ENCODE assay signal across 20 cellular contexts in genomic region chr4:85672116-85672515, GRCh38.
DNase-seq lines count a peak whose midpoint lies in the region; ATAC-seq and TF ChIP-seq lines count a peak whose summit lies in the region.
"Had no signal": no experiment of that assay in that cellular context is flagged by ENCODE, and none has a peak within 500 bp of the region (broad histone marks: within the 10 kb centered on the region; RNA-seq: fewer than 3 reads in every experiment).

No MANE protein-coding gene starts in this region.

- no peak overlapping the region for H3K27ac Mint-ChIP-seq in activated T-cell treated with anti-CD3 and anti-CD28 coated beads, Interleukin-2, amount 50 U/mL, for 24 hours
- H3K27ac Mint-ChIP-seq: activated naive CD4-positive, alpha-beta T cell treated with anti-CD3 and anti-CD28 coated beads, Interleukin-2, amount 50 U/mL, for 72 hours; dendritic cell treated with granulocyte-macrophage colony-stimulating factor and Interleukin-4, amounts not matched to agents 40 ng/mL and 50 ng/mL, for 4 days had no signal

- DNase-seq in AG10803 (ENCODE audit: low read depth) (peak; percentile 73), GM23248 (peak; percentile 5), adipocyte (ENCODE audit: low read depth) (peak; percentile 23), mesenchymal stem cell (no peak)
- no peak for DNase-seq in activated T-cell treated with anti-CD3 and anti-CD28 coated beads, Interleukin-2, amount 50 U/mL, for 24 hours
- DNase-seq: activated T-cell treated with anti-CD3 and anti-CD28 coated beads, Interleukin-2, amount 50 U/mL, for 1 hour; islet precursor cell; KG1; NCI-H1105 treated with DMSO at 0.1 percent for 48 hours; NCI-H748 treated with DMSO at 0.1 percent for 48 hours; right lobe of liver; stimulated activated CD4-positive, alpha-beta T cell treated with anti-CD3 and anti-CD28 coated beads, Interleukin-2, amount 100 ng/mL, for 24 hours had no signal

- no peak overlapping the region for H2AK5ac ChIP-seq in mesenchymal stem cell (ENCODE audit: low read length, severe bottlenecking)

- H3K18ac ChIP-seq in mesenchymal stem cell (ENCODE audit: low read depth in 1 of 2, low read length in 2 of 2): no peak overlapping the region

- no peak overlapping the region for H4K91ac ChIP-seq in mesenchymal stem cell (ENCODE audit: low read length)

- no peaks in the 10 kb centered on the region for H3F3A ChIP-seq in GM23248 (ENCODE audit: insufficient read depth)

- H3K9ac ChIP-seq in GM23248 (no peak overlapping the region), adipocyte (ENCODE audit: low read length) (no peak overlapping the region), mesenchymal stem cell (ENCODE audit: low read length) (peak overlapping the region; percentile 69)

- H3K27me3 ChIP-seq in GM23248 (replicated peaks; ENCODE audit: insufficient read depth) (no peaks in the 10 kb centered on the region), adipocyte (replicated peaks; ENCODE audit: control insufficient read depth, insufficient read depth, low read length) (no peaks in the 10 kb centered on the region), mesenchymal stem cell (ENCODE audit: control insufficient read depth in 1 of 2, insufficient read depth in 1 of 2, low read length in 2 of 2) (no peaks in the 10 kb centered on the region)
- H3K27me3 ChIP-seq: esophagus muscularis mucosa, right lobe of liver had no signal

- H3K36me3 Mint-ChIP-seq in activated T-cell treated with anti-CD3 and anti-CD28 coated beads, Interleukin-2, amount 50 U/mL, for 24 hours (ENCODE audit: low read depth): no peaks in the 10 kb centered on the region
- H3K36me3 Mint-ChIP-seq: activated naive CD4-positive, alpha-beta T cell treated with anti-CD3 and anti-CD28 coated beads, Interleukin-2, amount 50 U/mL, for 72 hours had no signal

- no peak overlapping the region for H2BK15ac ChIP-seq in mesenchymal stem cell (ENCODE audit: low read depth, poor library complexity, severe bottlenecking)

- H3K79me2 ChIP-seq in GM23248 (ENCODE audit: insufficient read depth): no peaks in the 10 kb centered on the region

- no peaks in the 10 kb centered on the region for H3K9me2 ChIP-seq in GM23248 (ENCODE audit: insufficient read depth)

- H2AFZ ChIP-seq in GM23248 (0 out of 2 replicates have a peak overlapping the region, but pooled peaks have one; percentile 5), mesenchymal stem cell (ENCODE audit: low read depth, low read length) (no peak overlapping the region)

- H3K36me3 ChIP-seq in GM23248 (ENCODE audit: low read depth) (no peaks in the 10 kb centered on the region), adipocyte (ENCODE audit: control insufficient read depth, insufficient read depth, low read length, severe bottlenecking) (no peaks in the 10 kb centered on the region), mesenchymal stem cell (ENCODE audit: control insufficient read depth in 1 of 2, insufficient read depth in 2 of 2, low read depth in 1 of 2, low read length in 2 of 2) (peaks cover 0 to 3% of the 10 kb centered on the region in 2 experiments)
- H3K36me3 ChIP-seq: esophagus muscularis mucosa, right lobe of liver had no signal

- H3K27me3 Mint-ChIP-seq in activated T-cell treated with anti-CD3 and anti-CD28 coated beads, Interleukin-2, amount 50 U/mL, for 24 hours: no peaks in the 10 kb centered on the region
- H3K27me3 Mint-ChIP-seq: dendritic cell treated with granulocyte-macrophage colony-stimulating factor and Interleukin-4, amounts not matched to agents 40 ng/mL and 50 ng/mL, for 4 days had no signal

- 42 to 56% methylated on average over 3 of the region's 3 CpGs for WGBS in GM23248 (ENCODE audit: low coverage in 1 of 2, low lambda C conversion rate in 2 of 2, missing lambda C conversion rate in 2 of 2), 2 experiments
- WGBS in mesenchymal stem cell: 92% methylated on average over 2 of the region's 3 CpGs

- H3K14ac ChIP-seq in mesenchymal stem cell (ENCODE audit: low read length in 2 of 2): no peak overlapping the region

- H3K9me3 ChIP-seq in GM23248 (ENCODE audit: low read depth): no peaks in the 10 kb centered on the region
- H3K9me3 ChIP-seq in adipocyte (ENCODE audit: control insufficient read depth, low read length): no peaks in the 10 kb centered on the region
- H3K9me3 ChIP-seq in mesenchymal stem cell (ENCODE audit: control insufficient read depth, low read length): no peaks in the 10 kb centered on the region
- H3K9me3 ChIP-seq: right lobe of liver had no signal

- no peak overlapping the region for H3K4ac ChIP-seq in mesenchymal stem cell (ENCODE audit: low read depth in 1 of 2, low read length in 2 of 2)

- no peak overlapping the region for H3K27ac ChIP-seq in GM23248
- H3K27ac ChIP-seq in mesenchymal stem cell (ENCODE audit: low read length, poor library complexity, severe bottlenecking): no peak overlapping the region
- H3K27ac ChIP-seq: esophagus muscularis mucosa, right lobe of liver had no signal

- H2BK5ac ChIP-seq in mesenchymal stem cell (ENCODE audit: low read depth, low read length, poor library complexity, severe bottlenecking): no peak overlapping the region

- no peaks in the 10 kb centered on the region for H3K4me1 ChIP-seq in GM23248 (ENCODE audit: insufficient read depth)
- H3K4me1 ChIP-seq in adipocyte (ENCODE audit: control insufficient read depth, insufficient read depth, low read length): peaks cover 22% of the 10 kb centered on the region
- H3K4me1 ChIP-seq in mesenchymal stem cell (ENCODE audit: control insufficient read depth, insufficient read depth, low read depth, low read length): no peaks in the 10 kb centered on the region
- H3K4me1 ChIP-seq: right lobe of liver had no signal

- no peak for ATAC-seq in GM18907 (IDR thresholded peaks at IDR 0.05; ENCODE audit: unreplicated experiment)
- ATAC-seq in GM21786 (IDR thresholded peaks at IDR 0.05; ENCODE audit: unreplicated experiment): no peak
- ATAC-seq in HG02610 (IDR thresholded peaks at IDR 0.05; ENCODE audit: unreplicated experiment): no peak
- ATAC-seq: activated naive CD4-positive, alpha-beta T cell treated with anti-CD3 and anti-CD28 coated beads, Interleukin-2, amount 50 U/mL, for 72 hours; Panc1; right lobe of liver had no signal

- H3K9me3 Mint-ChIP-seq in activated T-cell treated with anti-CD3 and anti-CD28 coated beads, Interleukin-2, amount 50 U/mL, for 24 hours: no peaks in the 10 kb centered on the region
- H3K9me3 Mint-ChIP-seq: dendritic cell treated with granulocyte-macrophage colony-stimulating factor and Interleukin-4, amounts not matched to agents 40 ng/mL and 50 ng/mL, for 4 days had no signal

- no peaks in the 10 kb centered on the region for H4K20me1 ChIP-seq in GM23248 (ENCODE audit: insufficient read depth)

- no peaks in the 10 kb centered on the region for H3K79me1 ChIP-seq in mesenchymal stem cell (replicated peaks; ENCODE audit: low read length, poor library complexity, severe bottlenecking)

- H3K4me2 ChIP-seq in GM23248 (ENCODE audit: unreplicated experiment) (no peak overlapping the region), mesenchymal stem cell (ENCODE audit: low read length, poor library complexity, severe bottlenecking) (no peak overlapping the region)

- in situ Hi-C loops in GM23248 (cut with MboI): no loop called here

- no peak overlapping the region for H2BK120ac ChIP-seq in mesenchymal stem cell (ENCODE audit: low read depth, low read length)

- no peaks in the 10 kb centered on the region for H3K4me1 Mint-ChIP-seq in activated T-cell treated with anti-CD3 and anti-CD28 coated beads, Interleukin-2, amount 50 U/mL, for 24 hours (ENCODE audit: low read depth)

- H3K4me3 ChIP-seq in AG10803 (ENCODE audit: low read length): peak overlapping the region; percentile 11; the same call in 1 of the 2 replicates
- no peak overlapping the region for H3K4me3 ChIP-seq in GM23248
- no peak overlapping the region for H3K4me3 ChIP-seq in adipocyte (ENCODE audit: low read length)
- peak overlapping the region in 1 of 2 experiments; percentile 44 for H3K4me3 ChIP-seq in mesenchymal stem cell (ENCODE audit: insufficient read depth in 1 of 2, low read depth in 1 of 2, low read length in 2 of 2)
- H3K4me3 ChIP-seq: esophagus muscularis mucosa, right lobe of liver had no signal

- TF ChIP-seq CTCF in AG10803 (conservative IDR thresholded peaks at IDR 0.05; ENCODE audit: low read length): no peak

- H3K23ac ChIP-seq in mesenchymal stem cell (ENCODE audit: low read length in 2 of 2): no peak overlapping the region

- H3K4me3 Mint-ChIP-seq in activated T-cell treated with anti-CD3 and anti-CD28 coated beads, Interleukin-2, amount 50 U/mL, for 24 hours: no peak overlapping the region
- H3K4me3 Mint-ChIP-seq: brain; dendritic cell treated with granulocyte-macrophage colony-stimulating factor and Interleukin-4, amounts not matched to agents 40 ng/mL and 50 ng/mL, for 4 days had no signal

- H4K8ac ChIP-seq in mesenchymal stem cell (ENCODE audit: low read length): no peak overlapping the region

- H2BK12ac ChIP-seq in mesenchymal stem cell (ENCODE audit: low read length in 2 of 2): no peak overlapping the region

Comparison
In these comparisons a context has a peak if more than half of its experiments do, and no peak if none do; other contexts are left out.
1. DNase-seq: peak in AG10803 (single experiment), GM23248 (single experiment) and adipocyte (single experiment); none in mesenchymal stem cell (single experiment) and activated T-cell treated with anti-CD3 and anti-CD28 coated beads, Interleukin-2, amount 50 U/mL, for 24 hours (single experiment).